8 cellular contexts compared by ENCODE assay signal in the genomic region with DNA sequence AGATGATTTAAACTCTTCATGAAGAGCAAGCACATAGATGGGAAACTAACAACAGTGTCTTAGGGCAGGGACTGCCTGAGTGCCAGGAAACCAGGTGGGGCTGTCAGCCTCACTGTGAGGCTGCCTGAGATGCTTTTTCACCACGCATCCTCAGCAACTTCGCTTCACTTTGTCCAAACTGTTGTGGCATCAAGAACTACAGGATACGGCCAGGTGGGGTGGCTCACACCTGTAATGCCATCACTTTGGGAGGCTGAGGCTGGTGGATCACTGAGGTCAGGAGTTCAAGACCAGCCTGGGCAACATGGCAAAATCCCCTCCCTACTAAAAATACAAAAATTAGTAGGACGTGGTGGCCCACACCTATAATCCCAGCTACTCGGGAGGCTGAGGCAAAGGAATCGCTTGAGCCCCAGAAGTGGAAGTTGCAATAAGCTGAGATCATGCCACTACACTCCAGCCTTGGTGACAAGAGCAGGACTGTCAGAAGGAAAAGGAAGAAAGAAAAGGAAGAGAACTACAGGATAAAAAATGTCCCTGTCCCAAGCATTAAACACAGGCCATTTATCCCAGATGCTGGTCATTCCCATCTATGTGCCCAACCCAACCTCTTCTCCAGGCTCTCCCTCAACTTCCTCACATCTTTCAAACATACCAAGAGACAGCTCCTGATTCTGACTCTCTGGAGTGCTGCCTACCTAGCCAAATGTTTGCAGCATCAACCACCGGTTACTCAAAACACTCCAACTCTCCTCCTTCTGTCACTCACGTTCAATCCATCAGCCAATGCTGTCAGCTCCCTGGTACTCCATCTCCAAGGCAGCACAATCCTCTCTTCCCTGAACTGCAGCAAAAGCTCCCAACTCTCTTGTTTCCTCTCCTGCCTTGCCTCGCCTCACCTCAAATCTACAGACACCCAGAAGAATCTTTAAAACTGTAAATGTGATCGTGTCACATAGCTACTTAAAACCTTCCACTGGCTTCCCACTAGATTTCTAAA. TPM values are rescaled to one million over a fixed set of nuclear protein-coding genes. Genes with fewer than 3 reads are reported as not detected.
DNase-seq lines count a peak whose midpoint lies in the region; ATAC-seq and TF ChIP-seq lines count a peak whose summit lies in the region.

No MANE protein-coding gene starts in this region.

- TF ChIP-seq CTCF in PC-3 (conservative IDR thresholded peaks at IDR 0.05; ENCODE audit: low read depth, low read length) = no peak
- no peak for TF ChIP-seq CTCF in endothelial cell (IDR thresholded peaks at IDR 0.05; ENCODE audit: unreplicated experiment)
- no peak for TF ChIP-seq CTCF in parathyroid adenoma (IDR thresholded peaks at IDR 0.05)

- H3K4me2 ChIP-seq in PC-3 (ENCODE audit: low read length) (peak overlapping the region; percentile 97), parathyroid adenoma (ENCODE audit: low read length) (peak overlapping the region; percentile 82)

- H3K9me3 Mint-ChIP-seq in endothelial cell (ENCODE audit: unreplicated experiment) = no peaks in the 10 kb centered on the region

- H3K9ac ChIP-seq in PC-3 (ENCODE audit: low read length) (peak overlapping the region; percentile 98), parathyroid adenoma (no peak overlapping the region)

- H3K79me2 ChIP-seq in PC-3 (ENCODE audit: low read length) = peaks cover 82% of the 10 kb centered on the region
- H3K79me2 ChIP-seq in parathyroid adenoma = peaks cover 19% of the 10 kb centered on the region

- POLR2A ChIA-PET in PC-3 (lab: Charles Lee; ENCODE audit: unreplicated experiment) = interaction anchor here (0.7 to 1.1 kb wide), 2 partner anchors 44 to 314 kb away, joined by 4 to 6 read pairs; partner anchors contain the start of gene GAA

- H2AFZ ChIP-seq in PC-3 (ENCODE audit: low read length) (no peak overlapping the region), parathyroid adenoma (no peak overlapping the region)

- no peak for ATAC-seq in PC-3
- no peak for ATAC-seq in GM18502 (IDR thresholded peaks at IDR 0.05; ENCODE audit: poor library complexity, unreplicated experiment)
- ATAC-seq in GM19455 (IDR thresholded peaks at IDR 0.05; ENCODE audit: unreplicated experiment) = no peak

- H3K4me1 ChIP-seq in PC-3 (ENCODE audit: insufficient read depth, low read length) = peaks cover 12% of the 10 kb centered on the region
- H3K4me1 ChIP-seq in parathyroid adenoma = peaks cover 7% of the 10 kb centered on the region

- peaks cover 46% of the 10 kb centered on the region for H4K20me1 ChIP-seq in PC-3 (ENCODE audit: low read length)

- H3F3A ChIP-seq in PC-3 (ENCODE audit: low read length, unreplicated experiment) = no peaks in the 10 kb centered on the region

- peak overlapping the region; percentile 98 for H3K4me3 ChIP-seq in GM08714 (ENCODE audit: low read length)
- H3K4me3 ChIP-seq in PC-3 (ENCODE audit: low read length) = peak overlapping the region; percentile 91
- peak overlapping the region; percentile 92 for H3K4me3 ChIP-seq in parathyroid adenoma (ENCODE audit: low read depth, low read length)

- DNase-seq in PC-3 (peak; percentile 28), endothelial cell (ENCODE audit: low spot score) (no peak), cortex of kidney (lab: John Stamatoyannopoulos, UW) (no peak), NCI-H446 (lab: John Stamatoyannopoulos, UW) (no peak)

- H3K27ac Mint-ChIP-seq in endothelial cell (ENCODE audit: unreplicated experiment) = peak overlapping the region; percentile 76

- peaks cover 12% of the 10 kb centered on the region for H3K36me3 Mint-ChIP-seq in endothelial cell (ENCODE audit: low read depth, unreplicated experiment)

- CTCF ChIA-PET in PC-3 (lab: Charles Lee) = interaction anchor here (0.9 to 1.0 kb wide), 2 partner anchors 44 to 50 kb away, joined by 4 to 7 read pairs; partner anchors contain the start of gene GAA

- H3K27me3 Mint-ChIP-seq in endothelial cell (ENCODE audit: unreplicated experiment) = peaks cover 4% of the 10 kb centered on the region

- intact Hi-C loops in PC-3 (cut with micrococcal nuclease) = loop anchor here (2.0 kb wide), 1 partner anchor 45 kb away; the partner anchor contains the start of gene GAA

- H3K9me2 ChIP-seq in PC-3 (replicated peaks; ENCODE audit: low read length) = no peaks in the 10 kb centered on the region

- TSS peak; percentile 47 for BruUV-seq in PC-3 (replicated peaks; lab: Mats Ljungman, UMichigan)

- H3K9me3 ChIP-seq in PC-3 (ENCODE audit: low read length) (no peaks in the 10 kb centered on the region), parathyroid adenoma (ENCODE audit: control insufficient read depth, low read length) (no peaks in the 10 kb centered on the region)

- H3K4me1 Mint-ChIP-seq in endothelial cell (ENCODE audit: unreplicated experiment) = peaks cover 20% of the 10 kb centered on the region

- H3K36me3 ChIP-seq in PC-3 (ENCODE audit: low read depth, low read length) (peaks cover 37% of the 10 kb centered on the region), parathyroid adenoma (ENCODE audit: control insufficient read depth, insufficient read depth, low read length) (no peaks in the 10 kb centered on the region)

- H3K27me3 ChIP-seq in PC-3 (ENCODE audit: low read length) (no peaks in the 10 kb centered on the region), parathyroid adenoma (ENCODE audit: control insufficient read depth, insufficient read depth, low read length) (no peaks in the 10 kb centered on the region)

- H3K27ac ChIP-seq in PC-3 (ENCODE audit: low read length) (no peak overlapping the region), parathyroid adenoma (no peak overlapping the region)

- peak overlapping the region; percentile 95 for H3K4me3 Mint-ChIP-seq in endothelial cell (ENCODE audit: unreplicated experiment)

RNA-seq across cellular contexts. Expression of gene EIF4A3, which starts 1.6 kb away (rescaled TPM):
- total RNA-seq in PC-3 (2014; rRNA removed) (167 and 185 TPM in 2 replicates), endothelial cell (ENCODE audit: unreplicated experiment) (76.6 TPM)

RNA-seq across cellular contexts. Expression of gene CARD14, which starts 24.5 kb away (rescaled TPM):
- 2.3 and 4.4 TPM in 2 replicates for total RNA-seq in PC-3 (2014; rRNA removed)
- 0.64 TPM for total RNA-seq in endothelial cell (ENCODE audit: unreplicated experiment)

RNA-seq across cellular contexts. Expression of gene GAA, which starts 44.0 kb away (rescaled TPM):
- total RNA-seq in PC-3 (2014; rRNA removed) (76.2 and 126 TPM in 2 replicates), endothelial cell (ENCODE audit: unreplicated experiment) (93.0 TPM)
